8 cellular contexts compared by ENCODE assay signal in genomic region chrX:48597353-48598264, GRCh38. TPM values are rescaled to one million over a fixed set of nuclear protein-coding genes. Genes with fewer than 3 reads are reported as not detected.
DNase-seq lines count a peak whose midpoint lies in the region; ATAC-seq, FAIRE-seq and TF ChIP-seq lines count a peak whose summit lies in the region.

Gene WDR13, plus strand, starts transcription at chrX:48597492. Its CDS starts 505 bp downstream, at chrX:48597997.

- peak; percentile 68 for ATAC-seq in HG02852 (IDR thresholded peaks at IDR 0.05; ENCODE audit: unreplicated experiment)
- peak; percentile 94 for ATAC-seq in upper lobe of right lung

- intact Hi-C loops in left ventricle myocardium inferior (cut with micrococcal nuclease) (no loop called here), upper lobe of right lung (cut with DNase I) (no loop called here)

- peak; percentile 74 for DNase-seq in GM12892 (ENCODE audit: insufficient read length)
- DNase-seq in NCI-H187 treated with DMSO at 0.1 percent for 48 hours (lab: John Stamatoyannopoulos, UW) = peak; percentile 60
- peak; percentile 73 to 91 (median 85) for DNase-seq in T-helper 2 cell
- peak; percentile 91 for DNase-seq in left ventricle myocardium inferior
- DNase-seq in progenitor cell of endocrine pancreas (ENCODE audit: low spot score, unreplicated experiment) = peak; percentile 71
- peak; percentile 95 for DNase-seq in upper lobe of right lung

- H3K36me3 Mint-ChIP-seq in progenitor cell of endocrine pancreas (ENCODE audit: insufficient read depth) = peaks cover 8% of the 10 kb centered on the region

- peak; percentile 54; the same call in 1 of the 2 replicates for TF ChIP-seq POLR2A in GM12892 (IDR thresholded peaks at IDR 0.05; ENCODE audit: low read depth, low read length)

- peak within 1 kb of the TSS; percentile 74 for H3K4me3 ChIP-seq in left ventricle myocardium inferior
- peak within 1 kb of the TSS; percentile 65 for H3K4me3 ChIP-seq in upper lobe of right lung

- H3K27ac ChIP-seq in angular gyrus (ENCODE audit: low read depth, low read length) (peak within 1 kb of the TSS; percentile 99), left ventricle myocardium inferior (replicated peaks) (peak within 1 kb of the TSS; percentile 99), upper lobe of right lung (peak within 1 kb of the TSS; percentile 97)

- peak; percentile 98 for FAIRE-seq in GM12892 (lab: Jason Lieb, UNC)

- H3K36me3 ChIP-seq in left ventricle myocardium inferior (peaks cover 39% of the 10 kb centered on the region), upper lobe of right lung (peaks cover 31% of the 10 kb centered on the region)

- TF ChIP-seq CTCF in left ventricle myocardium inferior (IDR thresholded peaks at IDR 0.05; ENCODE audit: borderline replicate concordance) (no peak), progenitor cell of endocrine pancreas (IDR thresholded peaks at IDR 0.05; ENCODE audit: unreplicated experiment) (no peak), upper lobe of right lung (IDR thresholded peaks at IDR 0.05) (no peak)

- no peaks in the 10 kb centered on the region for H3K27me3 Mint-ChIP-seq in progenitor cell of endocrine pancreas

- H3K4me3 Mint-ChIP-seq in progenitor cell of endocrine pancreas (ENCODE audit: low read depth) = peak within 1 kb of the TSS; percentile 92

- H3K27ac Mint-ChIP-seq in progenitor cell of endocrine pancreas = peak within 1 kb of the TSS; percentile 98

- H3K9me3 ChIP-seq in left ventricle myocardium inferior (replicated peaks) = no peaks in the 10 kb centered on the region
- H3K9me3 ChIP-seq in upper lobe of right lung = no peaks in the 10 kb centered on the region

- H3K27me3 ChIP-seq in left ventricle myocardium inferior (ENCODE audit: low read depth) (no peaks in the 10 kb centered on the region), upper lobe of right lung (no peaks in the 10 kb centered on the region)

- H3K4me1 Mint-ChIP-seq in progenitor cell of endocrine pancreas (ENCODE audit: low read depth) = peaks cover 4% of the 10 kb centered on the region

- H3K9me3 Mint-ChIP-seq in progenitor cell of endocrine pancreas (ENCODE audit: low read depth) = peaks cover 3% of the 10 kb centered on the region

- H3K4me1 ChIP-seq in left ventricle myocardium inferior (peaks cover 16% of the 10 kb centered on the region), upper lobe of right lung (no peaks in the 10 kb centered on the region)

RNA-seq across cellular contexts. Expression of gene WDR13, which starts in this region (rescaled TPM):
- polyA plus RNA-seq in GM12892 (2012; ENCODE audit: missing spikeins) = 49.5 TPM
- total RNA-seq in left ventricle myocardium inferior (137 TPM), progenitor cell of endocrine pancreas (103 and 112 TPM in 2 replicates), upper lobe of right lung (121 TPM)

Comparison
In these comparisons a context has a peak if more than half of its experiments do, and no peak if none do; other contexts are left out.
1. Peak in every context shown above with its lines: DNase-seq, ATAC-seq, H3K4me3 ChIP-seq and H3K27ac ChIP-seq.